13 cellular contexts compared by ENCODE assay signal in genomic region chr20:32449890-32450401, GRCh38.
A peak's percentile ranks its signal among the peaks of the same experiment; 100 is the strongest.
DNase-seq lines count a peak whose midpoint lies in the region; ATAC-seq, FAIRE-seq and TF ChIP-seq lines count a peak whose summit lies in the region.
"Had no signal": no experiment of that assay in that cellular context is flagged by ENCODE, and none has a peak within 500 bp of the region (broad histone marks: within the 10 kb centered on the region; RNA-seq: fewer than 3 reads in every experiment).

No MANE protein-coding gene starts in this region.

- CTCF ChIA-PET in WTC11 (lab: Charles Lee), result no interaction called here

- H3K27ac Mint-ChIP-seq in WTC11, result 0 out of 2 replicates have a peak overlapping the region, but pooled peaks have one; percentile 13

- peaks cover 7% of the 10 kb centered on the region for H3K4me1 Mint-ChIP-seq in WTC11

- no peak for TF ChIP-seq CTCF in cardiac muscle cell (IDR thresholded peaks at IDR 0.05; ENCODE audit: low read depth, low read length)
- TF ChIP-seq CTCF in WTC11 (IDR thresholded peaks at IDR 0.05), result no peak
- no peak for TF ChIP-seq CTCF in left lung (IDR thresholded peaks at IDR 0.05)

- H3K27me3 ChIP-seq in cardiac muscle cell (no peaks in the 10 kb centered on the region), left lung (no peaks in the 10 kb centered on the region)
- H3K27me3 ChIP-seq: brain microvascular endothelial cell had no signal

- intact Hi-C loops in Right ventricle myocardium inferior (cut with DNase I) (no loop called here), left lung (cut with DNase I) (no loop called here)

- no peak for TF ChIP-seq POLR2A in H54 (IDR thresholded peaks at IDR 0.05; ENCODE audit: low read depth, low read length)

- POLR2A ChIA-PET in WTC11 (lab: Charles Lee), result interaction anchor here (0.5 kb wide), 1 partner anchor 1664 kb away, joined by 6 read pairs; no protein-coding TSS in a partner anchor

- H3K27ac ChIP-seq in cardiac muscle cell (peak overlapping the region; percentile 65), left lung (peak overlapping the region; percentile 2 to 53)
- H3K27ac ChIP-seq: brain microvascular endothelial cell, C4-2B, KMS-11 had no signal

- H3K36me3 Mint-ChIP-seq in WTC11, result peaks cover 34% of the 10 kb centered on the region

- ATAC-seq in Right ventricle myocardium inferior (no peak), WTC11 (no peak), left lung (no peak)

- H3K9me3 Mint-ChIP-seq in WTC11, result no peaks in the 10 kb centered on the region

- H3K9me3 ChIP-seq in cardiac muscle cell (ENCODE audit: low read depth) (no peaks in the 10 kb centered on the region), left lung (no peaks in the 10 kb centered on the region)

- H3K27me3 Mint-ChIP-seq in WTC11 (ENCODE audit: low read depth), result no peaks in the 10 kb centered on the region

- no peak overlapping the region for H3K4me3 ChIP-seq in cardiac muscle cell
- no peak overlapping the region for H3K4me3 ChIP-seq in left lung

- DNase-seq in cardiac muscle cell (ENCODE audit: low read depth in 1 of 2, low spot score in 1 of 2) (no peak), Right ventricle myocardium inferior (ENCODE audit: missing footprints) (no peak), WTC11 (ENCODE audit: low spot score) (no peak), left lung (no peak), superior temporal gyrus (ENCODE audit: extremely low spot score) (peak; percentile 38), globus pallidus (ENCODE audit: low spot score) (no peak), LoVo (ENCODE audit: low spot score) (no peak), H54 (ENCODE audit: insufficient read length, low spot score) (no peak)
- DNase-seq: brain microvascular endothelial cell, foreskin melanocyte, mesenchymal stem cell had no signal

- H3K4me1 ChIP-seq in cardiac muscle cell (ENCODE audit: low read depth) (peaks cover 9% of the 10 kb centered on the region), left lung (peaks cover 4 to 28% of the 10 kb centered on the region in 2 donors)

- peaks cover 30% of the 10 kb centered on the region for H3K36me3 ChIP-seq in cardiac muscle cell
- peaks cover 0 to 80% of the 10 kb centered on the region in 2 donors for H3K36me3 ChIP-seq in left lung

- H3K4me3 Mint-ChIP-seq in WTC11, result no peak overlapping the region

- FAIRE-seq in H54 (lab: Jason Lieb, UNC), result no peak

TF ChIP-seq in WTC11, 78 proteins besides CTCF, POLR2A, EP300 and RAD21 (continues in another document):
- TF ChIP-seq ZNF512 (CRISPR knock-in tag; IDR thresholded peaks at IDR 0.05; ENCODE audit: borderline replicate concordance), result no peak
- TF ChIP-seq NR3C1 (CRISPR knock-in tag; conservative IDR thresholded peaks at IDR 0.05; ENCODE audit: low read depth), result no peak
- TF ChIP-seq ATF2 (CRISPR knock-in tag; IDR thresholded peaks at IDR 0.05; ENCODE audit: borderline replicate concordance, low read depth), result no peak
- no peak for TF ChIP-seq CBFB (CRISPR knock-in tag; IDR thresholded peaks at IDR 0.05; ENCODE audit: low read depth)
- TF ChIP-seq OVOL2 (CRISPR knock-in tag; IDR thresholded peaks at IDR 0.05; ENCODE audit: borderline replicate concordance), result no peak
- no peak for TF ChIP-seq USF1 (CRISPR knock-in tag; IDR thresholded peaks at IDR 0.05)
- TF ChIP-seq ERG (CRISPR knock-in tag; IDR thresholded peaks at IDR 0.05), result no peak
- no peak for TF ChIP-seq TEAD4 (CRISPR knock-in tag; IDR thresholded peaks at IDR 0.05)
- TF ChIP-seq MAX (CRISPR knock-in tag; IDR thresholded peaks at IDR 0.05), result no peak
- TF ChIP-seq PRDM15 (CRISPR knock-in tag; IDR thresholded peaks at IDR 0.05), result no peak
- TF ChIP-seq ATF6 (CRISPR knock-in tag; IDR thresholded peaks at IDR 0.05), result no peak
